8 cellular contexts compared by ENCODE assay signal in genomic region chr12:56636675-56637540, GRCh38. TPM values are rescaled to one million over a fixed set of nuclear protein-coding genes. Genes with fewer than 3 reads are reported as not detected.
DNase-seq lines count a peak whose midpoint lies in the region; ATAC-seq and TF ChIP-seq lines count a peak whose summit lies in the region.

No MANE protein-coding gene starts in this region.

- H3K9ac ChIP-seq in DND-41 (ENCODE audit: low read depth, low read length) (peak overlapping the region; percentile 61), fibroblast of lung (ENCODE audit: insufficient read depth, low read length) (peak overlapping the region; percentile 35)

- ATAC-seq in DND-41 (ENCODE audit: insufficient read depth, low read depth) = peak; percentile 76
- ATAC-seq in GM21723 (IDR thresholded peaks at IDR 0.05; ENCODE audit: unreplicated experiment) = peak; percentile 60
- peak; percentile 64 to 80 for ATAC-seq in naive thymus-derived CD8-positive, alpha-beta T cell

- TF ChIP-seq CTCF in DND-41 (IDR thresholded peaks at IDR 0.05; ENCODE audit: borderline replicate concordance, extremely low read depth, low read length, poor library complexity, severe bottlenecking) = peak; percentile 90
- peak; percentile 13 to 71 (median 60) for TF ChIP-seq CTCF in Peyer's patch (IDR thresholded peaks at IDR 0.05)
- TF ChIP-seq CTCF in fibroblast of lung (conservative IDR thresholded peaks at IDR 0.05 in 1 of 2, IDR thresholded peaks at IDR 0.05 in 1 of 2; ENCODE audit: low read depth in 1 of 2, low read length in 2 of 2) = peak; percentile 53 to 82

- H3K4me3 ChIP-seq in DND-41 (ENCODE audit: low read depth in 1 of 2, low read length in 2 of 2) (peak overlapping the region in 1 of 2 experiments; percentile 83; a peak in 3 of 4 replicates), Peyer's patch (peak overlapping the region; percentile 75 to 93 (median 79)), fibroblast of lung (replicated peaks in 1 of 4; ENCODE audit: control extremely low read depth in 1 of 4, insufficient read depth in 1 of 4, low read depth in 3 of 4, low read length in 4 of 4) (peak overlapping the region; percentile 69 to 80 (median 77))

- peak; percentile 98 for DNase-seq in DND-41
- peak; percentile 39 for DNase-seq in KG1 (lab: John Stamatoyannopoulos, UW)
- peak; percentile 96 to 100 (median 99) for DNase-seq in Peyer's patch
- peak; percentile 82 to 84 for DNase-seq in activated T-helper 1 cell treated with anti-CD3 and anti-CD28 coated beads, Interleukin-2, amount 50 U/mL, for 16 hours (ENCODE audit: low read depth in 1 of 2, low spot score in 1 of 2)
- peak; percentile 99 to 100 for DNase-seq in fibroblast of lung (ENCODE audit: low read depth in 2 of 2)
- peak; percentile 94 to 99 (median 98) for DNase-seq in naive thymus-derived CD8-positive, alpha-beta T cell
- DNase-seq in stimulated activated naive CD4-positive, alpha-beta T cell treated with Interleukin-2 at 50 U/mL for 16 hours (lab: John Stamatoyannopoulos, UW) = peak; percentile 86

- peak in 1 of 2 donors; percentile 76 for TF ChIP-seq POLR2A in Peyer's patch (IDR thresholded peaks at IDR 0.05)

- H2AFZ ChIP-seq in DND-41 (ENCODE audit: low read depth, low read length) (peak overlapping the region; percentile 60), fibroblast of lung (ENCODE audit: low read length) (no peak overlapping the region)

- H3K4me3 Mint-ChIP-seq in naive thymus-derived CD8-positive, alpha-beta T cell = peak overlapping the region; percentile 84 to 99 (median 96)

- H3K27ac Mint-ChIP-seq in naive thymus-derived CD8-positive, alpha-beta T cell = peak overlapping the region; percentile 90 to 100 (median 98)

- H3K9me3 Mint-ChIP-seq in naive thymus-derived CD8-positive, alpha-beta T cell = no peaks in the 10 kb centered on the region

- H3K4me1 Mint-ChIP-seq in naive thymus-derived CD8-positive, alpha-beta T cell = peaks cover 35 to 64% (median 54%) of the 10 kb centered on the region in 4 donors

- H3K79me2 ChIP-seq in DND-41 (ENCODE audit: insufficient read depth, low read length) (peaks cover 41% of the 10 kb centered on the region), fibroblast of lung (ENCODE audit: control insufficient read depth, insufficient read depth, low read length) (peaks cover 44% of the 10 kb centered on the region)

- POLR2A ChIA-PET in naive thymus-derived CD8-positive, alpha-beta T cell (lab: Charles Lee) = interaction anchor here (0.5 to 11.5 kb wide), 18 partner anchors 9 to 593 kb away, joined by 3 to 218 read pairs (median 4); partner anchors contain the start of genes ATP5F1B, CNPY2, NACA and PRIM1

- H4K20me1 ChIP-seq in DND-41 (ENCODE audit: insufficient read depth, low read length) (peaks cover 6% of the 10 kb centered on the region; the same call in 1 of the 2 replicates), fibroblast of lung (ENCODE audit: control insufficient read depth, extremely low read depth, insufficient read depth, low read length) (no peaks in the 10 kb centered on the region)

- H3K4me2 ChIP-seq in DND-41 (ENCODE audit: insufficient read depth, low read length) (peak overlapping the region; percentile 72), fibroblast of lung (ENCODE audit: extremely low read depth, insufficient read depth, low read length) (peak overlapping the region; percentile 72)

- H3K27ac ChIP-seq in DND-41 (ENCODE audit: low read length) = peak overlapping the region; percentile 68
- peak overlapping the region; percentile 92 to 99 (median 96) for H3K27ac ChIP-seq in Peyer's patch
- H3K27ac ChIP-seq in fibroblast of lung (ENCODE audit: insufficient read depth, low read length) = peak overlapping the region; percentile 78

- H3K9me3 ChIP-seq in DND-41 (ENCODE audit: insufficient read depth, low read length, severe bottlenecking) (no peaks in the 10 kb centered on the region), Peyer's patch (no peaks in the 10 kb centered on the region), fibroblast of lung (ENCODE audit: control insufficient read depth, insufficient read depth, low read depth, low read length) (no peaks in the 10 kb centered on the region)

- H3K36me3 ChIP-seq in DND-41 (ENCODE audit: insufficient read depth, low read length) (peaks cover 41% of the 10 kb centered on the region), Peyer's patch (peaks cover 0 to 45% (median 0%) of the 10 kb centered on the region in 3 donors), fibroblast of lung (ENCODE audit: control insufficient read depth, insufficient read depth, low read length) (peaks cover 11% of the 10 kb centered on the region)

- H3K36me3 Mint-ChIP-seq in naive thymus-derived CD8-positive, alpha-beta T cell = peaks cover 0 to 46% (median 8%) of the 10 kb centered on the region in 3 donors

- H3K4me1 ChIP-seq in DND-41 (ENCODE audit: insufficient read depth, low read length) = peaks cover 52% of the 10 kb centered on the region
- peaks cover 7 to 37% (median 22%) of the 10 kb centered on the region in 4 donors for H3K4me1 ChIP-seq in Peyer's patch
- peaks cover 16% of the 10 kb centered on the region for H3K4me1 ChIP-seq in fibroblast of lung (ENCODE audit: control insufficient read depth, extremely low read depth, insufficient read depth, low read length)

- H3K27me3 ChIP-seq in DND-41 (ENCODE audit: insufficient read depth, low read length, poor library complexity) (no peaks in the 10 kb centered on the region), Peyer's patch (no peaks in the 10 kb centered on the region), fibroblast of lung (ENCODE audit: control insufficient read depth, insufficient read depth, low read length) (no peaks in the 10 kb centered on the region)

- no peaks in the 10 kb centered on the region for H3K27me3 Mint-ChIP-seq in naive thymus-derived CD8-positive, alpha-beta T cell

RNA-seq across cellular contexts. Expression of gene BAZ2A, which starts 6.8 kb away (rescaled TPM):
- total RNA-seq in Peyer's patch (100 to 1,000 TPM in 3 of 4 donors, 10 to 100 TPM in 1; 98.2 to 259 (median 141) TPM), fibroblast of lung (15.9 and 32.0 TPM in 2 replicates)
- polyA plus RNA-seq in fibroblast of lung = 39.9 and 42.5 TPM in 2 replicates
- 22.9 and 27.4 TPM in 2 replicates for polyA plus RNA-seq in fibroblast of lung (2012)
- 168 and 206 TPM in 2 replicates for polyA minus RNA-seq in fibroblast of lung (ENCODE audit: low replicate concordance)
- 100 to 1,000 TPM; 198 to 202 TPM for total RNA-seq in naive thymus-derived CD8-positive, alpha-beta T cell
- 10 to 100 TPM; 14.3 to 29.5 (median 24.1) TPM for polyA plus RNA-seq in naive thymus-derived CD8-positive, alpha-beta T cell

RNA-seq across cellular contexts. Expression of gene ATP5F1B, which starts 8.9 kb away (rescaled TPM):
- total RNA-seq in Peyer's patch (100 to 1,000 TPM; 333 to 768 (median 688) TPM), fibroblast of lung (376 and 613 TPM in 2 replicates)
- 965 and 1,111 TPM in 2 replicates for polyA plus RNA-seq in fibroblast of lung
- 731 and 866 TPM in 2 replicates for polyA plus RNA-seq in fibroblast of lung (2012)
- polyA minus RNA-seq in fibroblast of lung (ENCODE audit: low replicate concordance) = 2,174 and 2,617 TPM in 2 replicates
- 100 to 1,000 TPM; 269 to 285 TPM for total RNA-seq in naive thymus-derived CD8-positive, alpha-beta T cell
- polyA plus RNA-seq in naive thymus-derived CD8-positive, alpha-beta T cell = 100 to 1,000 TPM; 724 to 879 (median 771) TPM

RNA-seq across cellular contexts. Expression of gene PTGES3, which starts 51.2 kb away (rescaled TPM):
- total RNA-seq in Peyer's patch = 10 to 100 TPM; 50.6 to 95.7 (median 67.3) TPM
- 53.7 and 60.3 TPM in 2 replicates for total RNA-seq in fibroblast of lung
- polyA plus RNA-seq in fibroblast of lung = 119 and 149 TPM in 2 replicates
- 145 and 195 TPM in 2 replicates for polyA plus RNA-seq in fibroblast of lung (2012)
- polyA minus RNA-seq in fibroblast of lung (ENCODE audit: low replicate concordance) = 4.1 and 6.5 TPM in 2 replicates
- 100 to 1,000 TPM; 179 to 197 TPM for total RNA-seq in naive thymus-derived CD8-positive, alpha-beta T cell
- 100 to 1,000 TPM; 229 to 236 (median 234) TPM for polyA plus RNA-seq in naive thymus-derived CD8-positive, alpha-beta T cell

Comparison
In these comparisons a context has a peak if more than half of its experiments do, and no peak if none do; other contexts are left out.
1. DNase-seq: peak in every context shown above with its lines; median percentile 100 in fibroblast of lung; 99 in Peyer's patch; 98 in DND-41; 98 in naive thymus-derived CD8-positive, alpha-beta T cell; 86 in stimulated activated naive CD4-positive, alpha-beta T cell treated with Interleukin-2 at 50 U/mL for 16 hours; 83 in activated T-helper 1 cell treated with anti-CD3 and anti-CD28 coated beads, Interleukin-2, amount 50 U/mL, for 16 hours; 39 in KG1.